In genomic region chr1:230858236-230858820, GRCh38 we compare ENCODE assay signal across 14 cellular contexts. TPM values are rescaled to one million over a fixed set of nuclear protein-coding genes. Genes with fewer than 3 reads are reported as not detected.
DNase-seq lines count a peak whose midpoint lies in the region; FAIRE-seq and TF ChIP-seq lines count a peak whose summit lies in the region.
"Had no signal": no experiment of that assay in that cellular context is flagged by ENCODE, and none has a peak within 500 bp of the region (broad histone marks: within the 10 kb centered on the region; RNA-seq: fewer than 3 reads in every experiment).

No MANE protein-coding gene starts in this region.

- H3K27ac ChIP-seq in brain microvascular endothelial cell: peak overlapping the region; percentile 84
- H3K27ac ChIP-seq in mesendoderm (ENCODE audit: low read depth, low read length): peak overlapping the region; percentile 45
- H3K27ac ChIP-seq in stomach smooth muscle (ENCODE audit: low read length): peak overlapping the region; percentile 58
- H3K27ac ChIP-seq in colonic mucosa: no peak overlapping the region
- H3K27ac ChIP-seq: PC-9 had no signal

- DNase-seq in GM12891 (ENCODE audit: insufficient read length, low spot score): no peak
- DNase-seq in brain microvascular endothelial cell: no peak
- no peak for DNase-seq in mesendoderm
- DNase-seq in head of caudate nucleus: no peak
- no peak for DNase-seq in NAMALWA (ENCODE audit: low spot score)
- no peak for DNase-seq in activated CD4-positive, CD25-positive, alpha-beta regulatory T cell (lab: John Stamatoyannopoulos, UW)
- DNase-seq in colonic mucosa: no peak
- DNase-seq: activated CD4-positive, alpha-beta T cell treated with anti-CD3 and anti-CD28 coated beads, Interleukin-2, amount 50 U/mL, for 48 hours; CD8-positive, alpha-beta memory T cell; naive thymus-derived CD4-positive, alpha-beta T cell; PC-9; stimulated activated CD4-positive, alpha-beta T cell treated with anti-CD3 and anti-CD28 coated beads, Interleukin-1b, Interleukin-23, amount 100 ng/mL, for 48 hours had no signal

- H4K8ac ChIP-seq in mesendoderm (ENCODE audit: low read depth, low read length): no peak overlapping the region

- H3K9me3 ChIP-seq in stomach smooth muscle (ENCODE audit: control insufficient read depth in 2 of 2, low read length in 2 of 2) (no peaks in the 10 kb centered on the region), colonic mucosa (no peaks in the 10 kb centered on the region)
- H3K9me3 ChIP-seq: adrenal gland had no signal

- no peak overlapping the region for H2BK120ac ChIP-seq in mesendoderm (ENCODE audit: low read depth, low read length)

- no peaks in the 10 kb centered on the region for H3K27me3 ChIP-seq in brain microvascular endothelial cell (replicated peaks)
- no peaks in the 10 kb centered on the region for H3K27me3 ChIP-seq in mesendoderm (ENCODE audit: insufficient read depth, low read length, poor library complexity)
- H3K27me3 ChIP-seq in stomach smooth muscle (ENCODE audit: control insufficient read depth in 1 of 2, insufficient read depth in 2 of 2, low read length in 2 of 2): no peaks in the 10 kb centered on the region
- H3K27me3 ChIP-seq in colonic mucosa: no peaks in the 10 kb centered on the region
- H3K27me3 ChIP-seq: adrenal gland had no signal

- H3K79me1 ChIP-seq in mesendoderm (ENCODE audit: low read length): peaks cover 18% of the 10 kb centered on the region

- H3K4me2 ChIP-seq in mesendoderm (ENCODE audit: low read length): no peak overlapping the region
- H3K4me2 ChIP-seq: PC-9 had no signal

- H3K4me3 ChIP-seq in brain microvascular endothelial cell (ENCODE audit: low read depth, low read length): no peak overlapping the region
- H3K4me3 ChIP-seq in mesendoderm (ENCODE audit: low read length): no peak overlapping the region
- peak overlapping the region in 1 of 2 donors; percentile 10 for H3K4me3 ChIP-seq in stomach smooth muscle (ENCODE audit: low read length in 2 of 2)
- H3K4me3 ChIP-seq in colonic mucosa: no peak overlapping the region
- H3K4me3 ChIP-seq: adrenal gland, PC-9 had no signal

- H3K18ac ChIP-seq in mesendoderm (ENCODE audit: low read length): no peak overlapping the region

- H2AK5ac ChIP-seq in mesendoderm (ENCODE audit: low read length): no peak overlapping the region

- H2BK15ac ChIP-seq in mesendoderm (replicated peaks; ENCODE audit: low read depth): no peak overlapping the region

- H3K4ac ChIP-seq in mesendoderm (ENCODE audit: low read depth, low read length): no peak overlapping the region

- WGBS in mesendoderm (ENCODE audit: extremely low coverage, insufficient coverage, low lambda C conversion rate): no CpG with 5 or more reads among the region's 7 CpGs

- H3K4me1 ChIP-seq in mesendoderm (ENCODE audit: control insufficient read depth, low read depth, low read length): peaks cover 11% of the 10 kb centered on the region
- peaks cover 68% of the 10 kb centered on the region for H3K4me1 ChIP-seq in stomach smooth muscle (ENCODE audit: control insufficient read depth, insufficient read depth, low read length)
- H3K4me1 ChIP-seq in colonic mucosa: no peaks in the 10 kb centered on the region

- no peak overlapping the region for H4K5ac ChIP-seq in mesendoderm (ENCODE audit: low read length)

- H3K9ac ChIP-seq in mesendoderm (ENCODE audit: low read length): no peak overlapping the region
- no peak overlapping the region for H3K9ac ChIP-seq in stomach smooth muscle (ENCODE audit: low read length in 2 of 2)
- no peak overlapping the region for H3K9ac ChIP-seq in colonic mucosa (ENCODE audit: low read depth in 2 of 2, low read length in 2 of 2)

- no peak overlapping the region for H3K23ac ChIP-seq in mesendoderm (ENCODE audit: low read length)

- FAIRE-seq in GM12891 (lab: Jason Lieb, UNC): no peak

- H3K36me3 ChIP-seq in brain microvascular endothelial cell (replicated peaks) (no peaks in the 10 kb centered on the region), mesendoderm (ENCODE audit: control insufficient read depth, insufficient read depth, low read length) (no peaks in the 10 kb centered on the region), stomach smooth muscle (ENCODE audit: control insufficient read depth in 2 of 2, insufficient read depth in 2 of 2, low read length in 2 of 2) (peaks cover 5 to 10% of the 10 kb centered on the region in 2 donors), colonic mucosa (no peaks in the 10 kb centered on the region)

- H3K79me2 ChIP-seq in mesendoderm (ENCODE audit: control insufficient read depth, insufficient read depth, low read length): peaks cover 19% of the 10 kb centered on the region

- TF ChIP-seq CTCF in brain microvascular endothelial cell (IDR thresholded peaks at IDR 0.05; ENCODE audit: low read depth, low read length, missing control alignments) (no peak), colonic mucosa (IDR thresholded peaks at IDR 0.05) (no peak)

- no peak for TF ChIP-seq POLR2A in GM12891 (IDR thresholded peaks at IDR 0.05; ENCODE audit: low read depth, low read length)

- in situ Hi-C loops in brain microvascular endothelial cell (cut with HindIII; ENCODE audit: low pct_ligation_motif_present, low sequenced_read_pairs): no loop called here

- H3K56ac ChIP-seq in mesendoderm (ENCODE audit: low read length): no peak overlapping the region

- H2BK5ac ChIP-seq in mesendoderm (ENCODE audit: low read length): no peak overlapping the region

- intact Hi-C loops in head of caudate nucleus (cut with DNase I) (loop anchor here (2.0 kb wide), 1 partner anchor 52 kb away; no protein-coding TSS in a partner anchor), colonic mucosa (cut with DNase I) (no loop called here)

TF ChIP-seq in GM12891, 5 proteins besides CTCF, POLR2A, EP300 and RAD21:
- peak; percentile 42; the same call in 1 of the 2 replicates for TF ChIP-seq SPI1 (IDR thresholded peaks at IDR 0.05; ENCODE audit: low read depth, low read length)
- TF ChIP-seq TAF1 (IDR thresholded peaks at IDR 0.05; ENCODE audit: low read depth, low read length): no peak

RNA-seq across cellular contexts. Expression of gene C1orf198, which starts 10.0 kb away (rescaled TPM):
- polyA plus RNA-seq in GM12891 (2012; ENCODE audit: low read depth, missing spikeins): 1.2 TPM
- polyA plus RNA-seq in mesendoderm (2013, experiment 1 of 2): 29.8 TPM
- 29.2 TPM for polyA plus RNA-seq in mesendoderm (2013, experiment 2 of 2)
- 10 to 100 TPM; 19.1 to 24.6 TPM for total RNA-seq in colonic mucosa
